In genomic region chr14:37874429-37875109, GRCh38 we compare ENCODE assay signal across 8 cellular contexts.
A peak's percentile ranks its signal among the peaks of the same experiment; 100 is the strongest.
DNase-seq lines count a peak whose midpoint lies in the region; ATAC-seq, FAIRE-seq and TF ChIP-seq lines count a peak whose summit lies in the region.

No MANE protein-coding gene starts in this region.

- 19% methylated on average over 15 of the region's 15 CpGs for WGBS in GM12878 (ENCODE audit: insufficient coverage, insufficient replicate concordance, low lambda C conversion rate, missing lambda C conversion rate)
- no CpG with 5 or more reads among the region's 15 CpGs for WGBS in iPS DF 6.9 (ENCODE audit: insufficient coverage, insufficient read length)

- BruUV-seq in GM12878 (replicated peaks; lab: Mats Ljungman, UMichigan) = no TSS peak

- FAIRE-seq in GM12878 (lab: Jason Lieb, UNC) = peak; percentile 95

- H3K9me3 ChIP-seq in GM12878 (replicated peaks; ENCODE audit: control insufficient read depth, insufficient read depth, low read length) = no peaks in the 10 kb centered on the region
- no peaks in the 10 kb centered on the region for H3K9me3 ChIP-seq in iPS DF 6.9 (ENCODE audit: control insufficient read depth, insufficient read depth, low read length)

- CTCF ChIA-PET in GM12878 (lab: Yijun Ruan, JAX) = interaction anchor here (0.7 to 3.7 kb wide), 14 partner anchors 14 to 644 kb away, joined by 3 to 30 read pairs (median 4); no protein-coding TSS in a partner anchor

- RAD21 ChIA-PET in GM12878 (lab: Charles Lee; ENCODE audit: unreplicated experiment) = interaction anchor here (0.7 to 1.0 kb wide), 2 partner anchors 625 to 628 kb away, joined by 3 to 4 read pairs; no protein-coding TSS in a partner anchor

- DNase-seq in NCI-H187 (lab: John Stamatoyannopoulos, UW) = peak; percentile 66 to 74
- peak; percentile 73 for DNase-seq in T1000 (lab: John Stamatoyannopoulos, UW)
- peak; percentile 8 for DNase-seq in GM12878 (ENCODE audit: low read depth, low spot score)
- DNase-seq in iPS DF 6.9 (ENCODE audit: low read depth, low spot score) = peak; percentile 64
- peak; percentile 72 to 75 (median 73) for DNase-seq in stimulated activated CD4-positive, alpha-beta T cell treated with anti-CD3 and anti-CD28 coated beads, Interleukin-12 subunit alpha, Interleukin-12 subunit beta, amount 100 ng/mL, for 48 hours (ENCODE audit: low read depth in 2 of 3, low spot score in 1 of 3)

- TF ChIP-seq EP300 in GM12878 (IDR thresholded peaks at IDR 0.05; ENCODE audit: borderline replicate concordance in 1 of 2, control insufficient read depth in 1 of 2, low read depth in 2 of 2, low read length in 2 of 2) = no peak

- H3K9ac ChIP-seq in GM12878 (ENCODE audit: control insufficient read depth, insufficient read depth, low read length) = no peak overlapping the region

- in situ Hi-C loops in GM12878 (cut with MboI) = loop anchor here (5.0 kb wide), 1 partner anchor 637 kb away; no protein-coding TSS in a partner anchor

- H3K4me2 ChIP-seq in GM12878 (ENCODE audit: control insufficient read depth, insufficient read depth) = no peak overlapping the region

- H3K36me3 ChIP-seq in GM12878 (ENCODE audit: control insufficient read depth in 2 of 2, insufficient read depth in 2 of 2, low read length in 1 of 2) (no peaks in the 10 kb centered on the region), iPS DF 6.9 (ENCODE audit: control insufficient read depth, insufficient read depth, low read length) (no peaks in the 10 kb centered on the region)

- H3K27ac ChIP-seq in 22Rv1 (peak overlapping the region; percentile 55), GM12878 (ENCODE audit: control insufficient read depth, insufficient read depth) (no peak overlapping the region), iPS DF 6.9 (ENCODE audit: low read length) (no peak overlapping the region)

- no peak overlapping the region for H2AFZ ChIP-seq in GM12878 (ENCODE audit: control insufficient read depth, low read depth, low read length)

- POLR2A ChIA-PET in GM12878 (lab: Charles Lee) = no interaction called here

- intact Hi-C loops in GM12878 (cut with micrococcal nuclease; ENCODE audit: unreplicated experiment) = loop anchor here (1.0 to 5.0 kb wide), 2 partner anchors 167 to 628 kb away; no protein-coding TSS in a partner anchor

- SMC1A ChIA-PET in GM12878 (lab: Charles Lee; ENCODE audit: uncharacterized antibody, unreplicated experiment) = interaction anchor here (0.8 to 1.6 kb wide), 2 partner anchors 628 to 644 kb away, joined by 3 read pairs; no protein-coding TSS in a partner anchor

- TF ChIP-seq CTCF in 22Rv1 (IDR thresholded peaks at IDR 0.05) = peak; percentile 85
- TF ChIP-seq CTCF in GM12878 (IDR thresholded peaks at IDR 0.05 in 2 of 3, conservative IDR thresholded peaks at IDR 0.05 in 1 of 3; ENCODE audit: control insufficient read depth in 2 of 3, extremely low read depth in 1 of 3, insufficient read depth in 1 of 3, low read depth in 3 of 3, low read length in 3 of 3) = peak; percentile 77 to 86 (median 78)

- no peak overlapping the region for H3K4me3 ChIP-seq in GM12878
- no peak overlapping the region for H3K4me3 ChIP-seq in iPS DF 6.9 (ENCODE audit: low read length)

- ATAC-seq in GM18502 (IDR thresholded peaks at IDR 0.05; ENCODE audit: poor library complexity, unreplicated experiment) (peak; percentile 98), HG02885 (IDR thresholded peaks at IDR 0.05; ENCODE audit: poor library complexity, unreplicated experiment) (peak; percentile 98), GM12878 (peak; percentile 98)

- TF ChIP-seq RAD21 in GM12878 (IDR thresholded peaks at IDR 0.05; ENCODE audit: insufficient read depth, low read depth, low read length) = peak; percentile 81

- H4K20me1 ChIP-seq in GM12878 (ENCODE audit: control insufficient read depth, insufficient read depth) = no peaks in the 10 kb centered on the region

- H3K4me1 ChIP-seq in GM12878 (ENCODE audit: control insufficient read depth, insufficient read depth, low read length) = no peaks in the 10 kb centered on the region
- H3K4me1 ChIP-seq in iPS DF 6.9 (ENCODE audit: control insufficient read depth, insufficient read depth, low read length) = no peaks in the 10 kb centered on the region

- no peaks in the 10 kb centered on the region for H3K79me2 ChIP-seq in GM12878 (ENCODE audit: control insufficient read depth, insufficient read depth, low read length)

- H3K27me3 ChIP-seq in GM12878 (replicated peaks in 1 of 2; ENCODE audit: control insufficient read depth in 2 of 2, insufficient read depth in 2 of 2, low read length in 1 of 2) (no peaks in the 10 kb centered on the region), iPS DF 6.9 (ENCODE audit: control insufficient read depth, insufficient read depth, low read length) (no peaks in the 10 kb centered on the region)

- TF ChIP-seq POLR2A in GM12878 (IDR thresholded peaks at IDR 0.05; ENCODE audit: low read depth, low read length) = no peak

TF ChIP-seq in GM12878, 131 proteins besides CTCF, POLR2A, EP300 and RAD21:
- peak; percentile 57; the same call in 1 of the 2 replicates for TF ChIP-seq SPI1 (IDR thresholded peaks at IDR 0.05; ENCODE audit: borderline replicate concordance, insufficient read depth, low read depth, low read length)
- 0 out of 4 replicates have a peak, but pooled peaks of 1 of the 2 experiments have one; percentile 27 for TF ChIP-seq SRF (IDR thresholded peaks at IDR 0.05; ENCODE audit: low read depth in 2 of 2, low read length in 2 of 2)
- peak; percentile 64 for TF ChIP-seq SMC3 (IDR thresholded peaks at IDR 0.05; ENCODE audit: borderline replicate concordance, low read length)
- no peak for TF ChIP-seq YBX1 (IDR thresholded peaks at IDR 0.05)
- peak; percentile 42; the same call in 1 of the 2 replicates for TF ChIP-seq NR2F1 (conservative IDR thresholded peaks at IDR 0.05)

Comparison
In these comparisons a context has a peak if more than half of its experiments do, and no peak if none do; other contexts are left out.
1. DNase-seq: peak in every context shown above with its lines; median percentile 73 in T1000; 73 in stimulated activated CD4-positive, alpha-beta T cell treated with anti-CD3 and anti-CD28 coated beads, Interleukin-12 subunit alpha, Interleukin-12 subunit beta, amount 100 ng/mL, for 48 hours; 70 in NCI-H187; 64 in iPS DF 6.9; 8 in GM12878.